In the genomic region with DNA sequence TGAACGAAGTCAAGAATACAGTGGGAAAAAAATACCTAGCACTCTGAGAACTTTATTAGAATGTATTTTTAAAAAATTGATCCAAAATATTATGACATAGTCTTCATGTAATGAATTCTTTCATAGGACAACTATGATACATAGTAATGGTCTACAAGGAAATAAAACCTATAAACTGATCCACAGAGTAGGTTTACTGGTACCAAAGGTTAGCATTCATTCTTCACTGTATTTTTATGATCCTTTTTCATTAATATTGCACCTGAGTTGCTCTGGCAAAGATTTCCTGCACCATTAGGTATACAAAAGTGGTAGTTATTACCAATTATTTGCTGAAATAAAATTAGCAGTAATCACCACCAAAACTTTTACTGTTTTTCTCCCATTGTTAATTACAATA, we compare ENCODE assay signal across 25 cellular contexts. TPM values are rescaled to one million over a fixed set of nuclear protein-coding genes. Genes with fewer than 3 reads are reported as not detected.
"Had no signal": no experiment of that assay in that cellular context is flagged by ENCODE, and none has a peak within 500 bp of the region (broad histone marks: within the 10 kb centered on the region; RNA-seq: fewer than 3 reads in every experiment).

No MANE protein-coding gene starts in this region.

- H3K9me3 ChIP-seq: esophagus muscularis mucosa, gastroesophageal sphincter, heart left ventricle, left lung, lower lobe of right lung had no signal

- H3K4me3 Mint-ChIP-seq: dendritic cell treated with granulocyte-macrophage colony-stimulating factor and Interleukin-4, amounts not matched to agents 40 ng/mL and 50 ng/mL, for 4 days; immature natural killer cell; mesothelial cell of epicardium had no signal

- H3K9me3 Mint-ChIP-seq: dendritic cell treated with granulocyte-macrophage colony-stimulating factor and Interleukin-4, amounts not matched to agents 40 ng/mL and 50 ng/mL, for 4 days; mesothelial cell of epicardium had no signal

- H3K27me3 ChIP-seq: dorsolateral prefrontal cortex, esophagus muscularis mucosa, foreskin keratinocyte, gastroesophageal sphincter, heart left ventricle, hepatocyte, left lung had no signal

- H3K4me2 ChIP-seq: hepatocyte had no signal

- H3K27ac ChIP-seq: esophagus muscularis mucosa, foreskin keratinocyte, gastroesophageal sphincter, heart left ventricle, hepatocyte, left lung, lower lobe of right lung had no signal

- ATAC-seq: foreskin keratinocyte, gastroesophageal sphincter, heart left ventricle, left lung, left ventricle myocardium superior, lower lobe of right lung had no signal

- FAIRE-seq: endothelial cell of umbilical vein, frontal cortex, kidney had no signal

- H3K4me3 ChIP-seq: dorsolateral prefrontal cortex, esophagus muscularis mucosa, gastroesophageal sphincter, heart left ventricle, hepatocyte, left lung, lower lobe of right lung had no signal

- H3K27me3 Mint-ChIP-seq: dendritic cell treated with granulocyte-macrophage colony-stimulating factor and Interleukin-4, amounts not matched to agents 40 ng/mL and 50 ng/mL, for 4 days had no signal

- H3K27ac Mint-ChIP-seq: dendritic cell treated with granulocyte-macrophage colony-stimulating factor and Interleukin-4, amounts not matched to agents 40 ng/mL and 50 ng/mL, for 4 days; immature natural killer cell; mesothelial cell of epicardium had no signal

- H2AFZ ChIP-seq: hepatocyte had no signal

- DNase-seq: cerebellar nuclear complex; cortex of kidney; dorsolateral prefrontal cortex; effector CD4-positive, alpha-beta T cell; effector memory CD4-positive, alpha-beta T cell; foreskin keratinocyte; heart left ventricle; hypothalamus; immature natural killer cell; islet precursor cell; kidney; kidney glomerular epithelial cell; left lung; left ventricle myocardium superior; lower lobe of right lung; mesenchymal stem cell had no signal

RNA-seq across cellular contexts. Expression of a gene that starts 26.3 kb away (rescaled TPM):
- total RNA-seq: epithelial cell of proximal tubule, foreskin keratinocyte, mesenteric fat pad had no signal
